In the genomic region with DNA sequence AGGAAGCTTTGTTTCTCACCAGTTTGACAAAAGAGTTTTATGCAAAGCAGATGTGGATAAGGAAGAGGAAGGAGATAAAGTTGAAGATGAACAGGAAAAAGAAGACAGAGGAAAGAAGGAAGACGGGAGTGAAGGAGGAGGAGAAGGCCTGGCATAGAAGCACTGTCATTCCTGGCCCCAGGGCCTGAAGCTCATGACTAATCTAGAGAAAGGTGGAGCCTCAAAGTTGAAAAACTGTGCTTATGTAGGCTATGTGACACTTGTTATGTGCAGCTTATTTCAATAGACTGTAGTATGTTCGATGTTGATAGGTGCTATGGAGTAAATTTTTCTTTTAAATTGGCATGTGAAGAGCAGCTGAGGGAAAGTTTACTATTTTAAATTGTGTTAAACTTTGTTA, we compare ENCODE assay signal across 7 cellular contexts.
DNase-seq lines count a peak whose midpoint lies in the region; TF ChIP-seq lines count a peak whose summit lies in the region.
"Not testable (repeated sequence)": the region's sequence is repeated elsewhere in the genome, so short reads cannot be mapped to it uniquely, and the experiment has no call there.

No MANE protein-coding gene starts in this region.

- not testable (repeated sequence) for H3K9ac ChIP-seq in SK-N-MC (ENCODE audit: insufficient read length)

- not testable (repeated sequence) for TF ChIP-seq CTCF in epithelial cell of esophagus (IDR thresholded peaks at IDR 0.05; ENCODE audit: insufficient read depth, low read depth, low read length, missing control alignments); neural crest cell (conservative IDR thresholded peaks at IDR 0.05)

- not testable (repeated sequence) for H3K4me3 Mint-ChIP-seq in neural crest cell

- H3K4me1 Mint-ChIP-seq in neural crest cell: not testable (repeated sequence)

- H3K36me3 ChIP-seq in SK-N-MC (ENCODE audit: insufficient read depth, low read length): not testable (repeated sequence)

- peak overlapping the region; percentile 15 for H3K27ac Mint-ChIP-seq in neural crest cell (ENCODE audit: unreplicated experiment)

- H3K27me3 Mint-ChIP-seq in neural crest cell (ENCODE audit: low read depth): not testable (repeated sequence)

- H3K27ac ChIP-seq in SK-N-MC: not testable (repeated sequence)

- DNase-seq in Daoy (ENCODE audit: low read depth): peak; percentile 17
- peak; percentile 7 for DNase-seq in H4 (ENCODE audit: low spot score)
- DNase-seq in NCI-H460 (ENCODE audit: extremely low read depth, low read depth): peak; percentile 5
- DNase-seq in SK-N-MC (ENCODE audit: low read depth, low spot score): peak; percentile 20
- peak; percentile 77 for DNase-seq in epithelial cell of esophagus (ENCODE audit: low read depth)
- DNase-seq in iris pigment epithelial cell (ENCODE audit: low read depth): peak; percentile 10
- not testable (repeated sequence) for DNase-seq in neural crest cell (ENCODE audit: low read depth, low spot score)

- not testable (repeated sequence) for H3K4me3 ChIP-seq in SK-N-MC; epithelial cell of esophagus (ENCODE audit: low read length)

- not testable (repeated sequence) for H3K9me3 Mint-ChIP-seq in neural crest cell

- H3K36me3 Mint-ChIP-seq in neural crest cell (ENCODE audit: low read depth): peaks cover 11% of the 10 kb centered on the region

- H3K9me3 ChIP-seq in SK-N-MC (ENCODE audit: low read depth, low read length): not testable (repeated sequence)
